Comparison of ENCODE assay signal across 9 cellular contexts in genomic region chr5:100903036-100903887, GRCh38. TPM values are rescaled to one million over a fixed set of nuclear protein-coding genes. Genes with fewer than 3 reads are reported as not detected.
DNase-seq lines count a peak whose midpoint lies in the region; ATAC-seq and TF ChIP-seq lines count a peak whose summit lies in the region.
"Had no signal": no experiment of that assay in that cellular context is flagged by ENCODE, and none has a peak within 500 bp of the region (broad histone marks: within the 10 kb centered on the region; RNA-seq: fewer than 3 reads in every experiment).

A gene with protein sequence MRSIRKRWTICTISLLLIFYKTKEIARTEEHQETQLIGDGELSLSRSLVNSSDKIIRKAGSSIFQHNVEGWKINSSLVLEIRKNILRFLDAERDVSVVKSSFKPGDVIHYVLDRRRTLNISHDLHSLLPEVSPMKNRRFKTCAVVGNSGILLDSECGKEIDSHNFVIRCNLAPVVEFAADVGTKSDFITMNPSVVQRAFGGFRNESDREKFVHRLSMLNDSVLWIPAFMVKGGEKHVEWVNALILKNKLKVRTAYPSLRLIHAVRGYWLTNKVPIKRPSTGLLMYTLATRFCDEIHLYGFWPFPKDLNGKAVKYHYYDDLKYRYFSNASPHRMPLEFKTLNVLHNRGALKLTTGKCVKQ (minus strand): TSS chr5:100903282. CDS start chr5:100902955, 327 bp downstream.

- H3K4me2 ChIP-seq in KMS-11 (peak within 1 kb of the TSS; percentile 88), osteoblast (ENCODE audit: insufficient read depth, low read length) (peak within 1 kb of the TSS; percentile 86)

- peak; percentile 68 for DNase-seq in Caki2 (ENCODE audit: low read depth)
- peak; percentile 85 for DNase-seq in SIG-M5 (lab: John Stamatoyannopoulos, UW)
- peak; percentile 45 to 85 (median 74) for DNase-seq in activated naive CD4-positive, alpha-beta T cell (lab: John Stamatoyannopoulos, UW)
- peak; percentile 81 for DNase-seq in glutamatergic neuron
- peak; percentile 80 for DNase-seq in osteoblast (ENCODE audit: insufficient read length, low spot score, missing footprints)
- peak; percentile 87 to 93 for DNase-seq in suprapubic skin (ENCODE audit: low spot score in 2 of 2)

- WGBS in suprapubic skin: under 1% methylated on average over 25 of the region's 45 CpGs

- H3K27ac ChIP-seq in KMS-11 (peak within 1 kb of the TSS; percentile 70), osteoblast (ENCODE audit: low read depth, low read length) (no peak within 1 kb of the TSS), suprapubic skin (peak within 1 kb of the TSS; percentile 46)
- H3K27ac ChIP-seq: VCaP had no signal

- H3K27me3 ChIP-seq in KMS-11 (ENCODE audit: insufficient read depth, low read depth): no peaks in the 10 kb centered on the region
- H3K27me3 ChIP-seq in osteoblast (ENCODE audit: insufficient read depth, low read length): peaks cover 13% of the 10 kb centered on the region
- H3K27me3 ChIP-seq in suprapubic skin: peaks cover 13% of the 10 kb centered on the region

- TF ChIP-seq POLR2A in suprapubic skin (IDR thresholded peaks at IDR 0.05): no peak

- H3K36me3 ChIP-seq in KMS-11 (ENCODE audit: insufficient read depth) (no peaks in the 10 kb centered on the region; the same call in 1 of the 2 replicates), osteoblast (ENCODE audit: insufficient read depth, low read length) (no peaks in the 10 kb centered on the region), suprapubic skin (no peaks in the 10 kb centered on the region)

- peaks cover 44% of the 10 kb centered on the region for H3K4me1 ChIP-seq in KMS-11 (ENCODE audit: low read depth, poor library complexity, severe bottlenecking)
- peaks cover 23% of the 10 kb centered on the region for H3K4me1 ChIP-seq in osteoblast (ENCODE audit: insufficient read depth, low read length)
- peaks cover 35% of the 10 kb centered on the region for H3K4me1 ChIP-seq in suprapubic skin

- peak; percentile 73 for ATAC-seq in GM21528 (IDR thresholded peaks at IDR 0.05; ENCODE audit: low FRiP score, unreplicated experiment)

- H2AFZ ChIP-seq in KMS-11 (ENCODE audit: low read depth) (peak within 1 kb of the TSS; percentile 71), osteoblast (ENCODE audit: low read length) (peak within 1 kb of the TSS; percentile 85)

- H3K9me3 Mint-ChIP-seq in glutamatergic neuron (ENCODE audit: unreplicated experiment): peaks cover 3% of the 10 kb centered on the region

- no peaks in the 10 kb centered on the region for H4K20me1 ChIP-seq in KMS-11 (ENCODE audit: insufficient read depth)
- no peaks in the 10 kb centered on the region for H4K20me1 ChIP-seq in osteoblast (ENCODE audit: insufficient read depth, low read length)

- peaks cover 13% of the 10 kb centered on the region for H3K4me1 Mint-ChIP-seq in glutamatergic neuron (ENCODE audit: low read depth, unreplicated experiment)

- peaks cover 40% of the 10 kb centered on the region for H3K79me2 ChIP-seq in KMS-11 (ENCODE audit: insufficient read depth, low read depth)
- no peaks in the 10 kb centered on the region for H3K79me2 ChIP-seq in osteoblast (ENCODE audit: insufficient read depth, low read length)

- peaks cover 16% of the 10 kb centered on the region for H3K27me3 Mint-ChIP-seq in glutamatergic neuron (ENCODE audit: unreplicated experiment)

- H3K9ac ChIP-seq in KMS-11: peak within 1 kb of the TSS; percentile 65

- H3K4me3 ChIP-seq in KMS-11 (IDR thresholded peaks at IDR 0.05; ENCODE audit: insufficient read depth, low read depth, low read length) (no peak within 1 kb of the TSS), osteoblast (ENCODE audit: insufficient read depth, low read length) (peak within 1 kb of the TSS; percentile 75), suprapubic skin (peak within 1 kb of the TSS; percentile 50)

- H3K4me3 Mint-ChIP-seq in glutamatergic neuron (ENCODE audit: unreplicated experiment): peak within 1 kb of the TSS; percentile 92

- H3K9me3 ChIP-seq in osteoblast (ENCODE audit: low read depth, low read length) (no peaks in the 10 kb centered on the region), suprapubic skin (no peaks in the 10 kb centered on the region)

- in situ Hi-C loops in Caki2 (cut with HindIII; ENCODE audit: low pct_unique_long_range_greater_than_20kb, low sequenced_read_pairs): no loop called here

- H3K27ac Mint-ChIP-seq in glutamatergic neuron (ENCODE audit: unreplicated experiment): peak within 1 kb of the TSS; percentile 1

- H3K36me3 Mint-ChIP-seq in glutamatergic neuron (ENCODE audit: unreplicated experiment): no peaks in the 10 kb centered on the region

- TF ChIP-seq EP300 in suprapubic skin (IDR thresholded peaks at IDR 0.05): no peak

- TF ChIP-seq CTCF in KMS-11 (conservative IDR thresholded peaks at IDR 0.05; ENCODE audit: low read depth, low read length) (no peak), glutamatergic neuron (IDR thresholded peaks at IDR 0.05; ENCODE audit: partially characterized antibody, unreplicated experiment) (no peak), osteoblast (IDR thresholded peaks at IDR 0.05; ENCODE audit: extremely low read depth, low read depth, low read length) (no peak), suprapubic skin (IDR thresholded peaks at IDR 0.05) (no peak)

RNA-seq across cellular contexts. Expression of the gene that starts here (rescaled TPM):
- total RNA-seq in Caki2 (2014; rRNA removed; shearing (Covaris generic); ENCODE audit: low replicate concordance): not detected in 2 replicates
- total RNA-seq in glutamatergic neuron (ENCODE audit: unreplicated experiment) (12.6 TPM), osteoblast (1.4 and 1.8 TPM in 2 replicates), suprapubic skin (1 to 10 TPM in 1 of 4 donors, under 1 TPM in 3; 0.44 to 2.3 (median 0.82) TPM)

Comparison
In these comparisons a context has a peak if more than half of its experiments do, and no peak if none do; other contexts are left out.
1. Peak in DNase-seq in Caki2; RNA of the gene not detected or under 1 TPM.